Comparison of ENCODE assay signal across 11 cellular contexts in the genomic region with DNA sequence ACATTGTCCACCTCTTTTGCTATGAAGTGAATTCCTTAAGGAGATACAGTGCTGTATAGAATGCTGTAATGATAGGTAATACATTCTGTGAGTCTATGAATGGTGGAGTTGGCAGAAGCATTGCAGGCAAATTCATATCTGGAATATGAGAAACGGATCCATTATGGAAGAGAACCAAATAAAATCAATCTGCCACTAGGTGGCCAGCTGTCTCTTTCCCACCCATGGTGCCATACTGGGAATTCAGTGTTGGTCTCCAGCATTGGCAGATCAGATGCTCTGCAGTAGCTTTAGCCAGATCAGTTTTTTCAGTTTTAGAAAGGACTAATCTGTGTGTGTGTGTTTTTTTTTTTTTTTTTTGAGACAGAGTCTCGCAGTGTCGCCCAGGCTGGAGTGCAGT. TPM values are rescaled to one million over a fixed set of nuclear protein-coding genes. Genes with fewer than 3 reads are reported as not detected.
DNase-seq lines count a peak whose midpoint lies in the region; ATAC-seq, FAIRE-seq and TF ChIP-seq lines count a peak whose summit lies in the region.
"Had no signal": no experiment of that assay in that cellular context is flagged by ENCODE, and none has a peak within 500 bp of the region (broad histone marks: within the 10 kb centered on the region; RNA-seq: fewer than 3 reads in every experiment).

No MANE protein-coding gene starts in this region.

- H3K9me3 Mint-ChIP-seq in CD14-positive monocyte: no peaks in the 10 kb centered on the region
- H3K9me3 Mint-ChIP-seq: activated naive CD4-positive, alpha-beta T cell treated with anti-CD3 and anti-CD28 coated beads, Interleukin-2, amount 50 U/mL, for 24 hours had no signal

- H3K4me3 Mint-ChIP-seq in CD14-positive monocyte: no peak overlapping the region
- H3K4me3 Mint-ChIP-seq: activated naive CD4-positive, alpha-beta T cell treated with anti-CD3 and anti-CD28 coated beads, Interleukin-2, amount 50 U/mL, for 24 hours had no signal

- DNase-seq in CD14-positive monocyte (ENCODE audit: low spot score): no peak
- DNase-seq in HCEC 1CT: peak; percentile 17
- DNase-seq in SK-N-DZ (ENCODE audit: low spot score): peak; percentile 11
- peak; percentile 38 for DNase-seq in iPS-NIHi7 (ENCODE audit: extremely low spot score)
- DNase-seq in stimulated activated CD4-positive, alpha-beta T cell treated with anti-CD3 and anti-CD28 coated beads, Interleukin-2, amount 100 ng/mL, for 48 hours: no peak
- no peak for DNase-seq in left colon
- no peak for DNase-seq in frontal cortex (ENCODE audit: low spot score in 2 of 2)
- DNase-seq: tibial artery had no signal

- intact Hi-C loops in CD14-positive monocyte (cut with micrococcal nuclease) (no loop called here), left colon (cut with DNase I, micrococcal nuclease) (no loop called here)

- no peak for ATAC-seq in left colon
- ATAC-seq in HG03135 (IDR thresholded peaks at IDR 0.05; ENCODE audit: unreplicated experiment): no peak
- ATAC-seq: activated CD4-positive, CD25-positive, alpha-beta regulatory T cell treated with anti-CD3 and anti-CD28 coated beads, Interleukin-2, amount 50 U/mL, for 24 hours had no signal

- peaks cover 0 to 2% (median 0%) of the 10 kb centered on the region in 3 donors for H3K27me3 Mint-ChIP-seq in CD14-positive monocyte (ENCODE audit: low read depth in 3 of 3)
- H3K27me3 Mint-ChIP-seq: activated naive CD4-positive, alpha-beta T cell treated with anti-CD3 and anti-CD28 coated beads, Interleukin-2, amount 50 U/mL, for 24 hours had no signal

- TF ChIP-seq CTCF in CD14-positive monocyte (IDR thresholded peaks at IDR 0.05): peak; percentile 37

- H3K27ac Mint-ChIP-seq in CD14-positive monocyte: no peak overlapping the region
- H3K27ac Mint-ChIP-seq: activated naive CD4-positive, alpha-beta T cell treated with anti-CD3 and anti-CD28 coated beads, Interleukin-2, amount 50 U/mL, for 24 hours had no signal

- H3K4me1 Mint-ChIP-seq in CD14-positive monocyte: peaks cover 69% of the 10 kb centered on the region

- no peak for FAIRE-seq in frontal cortex (lab: Jason Lieb, UNC)

- H3K36me3 Mint-ChIP-seq in CD14-positive monocyte: peaks cover 2 to 7% of the 10 kb centered on the region in 2 donors

RNA-seq across cellular contexts. Expression of a gene that starts 27.6 kb away (rescaled TPM):
- 10 to 100 TPM; 22.3 to 27.6 TPM for polyA plus RNA-seq in CD14-positive monocyte
- polyA plus RNA-seq in SK-N-DZ (2014; cell fraction: cytosol; rRNA removed): 7.1 and 9.2 TPM in 2 replicates
- polyA plus RNA-seq in SK-N-DZ (2014; cell fraction: nucleus; rRNA removed): 3.3 and 4.7 TPM in 2 replicates
- total RNA-seq in left colon (10 to 100 TPM; 59.3 to 60.2 TPM), frontal cortex (31.0 TPM)

Comparison
In these comparisons a context has a peak if more than half of its experiments do, and no peak if none do; other contexts are left out.
1. DNase-seq: peak in HCEC 1CT (single experiment), SK-N-DZ (single experiment) and iPS-NIHi7 (single experiment); none in CD14-positive monocyte (single experiment), stimulated activated CD4-positive, alpha-beta T cell treated with anti-CD3 and anti-CD28 coated beads, Interleukin-2, amount 100 ng/mL, for 48 hours (0 of 2), left colon (0 of 2) and frontal cortex (0 of 2).